ENCODE assay signal across 8 cellular contexts in genomic region chr9:120868676-120869359, GRCh38. TPM values are rescaled to one million over a fixed set of nuclear protein-coding genes. Genes with fewer than 3 reads are reported as not detected.
A peak's percentile ranks its signal among the peaks of the same experiment; 100 is the strongest.
DNase-seq lines count a peak whose midpoint lies in the region; ATAC-seq, FAIRE-seq and TF ChIP-seq lines count a peak whose summit lies in the region.

No MANE protein-coding gene starts in this region.

- H3K9me3 ChIP-seq in SK-N-SH (no peaks in the 10 kb centered on the region), pancreas (no peaks in the 10 kb centered on the region), thyroid gland (no peaks in the 10 kb centered on the region)

- H3K9me2 ChIP-seq in SK-N-SH = no peaks in the 10 kb centered on the region

- no peaks in the 10 kb centered on the region for H3K9me3 Mint-ChIP-seq in activated naive CD8-positive, alpha-beta T cell (ENCODE audit: low read depth)

- no peak overlapping the region for H3K9ac ChIP-seq in SK-N-SH

- no peak overlapping the region for H2AFZ ChIP-seq in SK-N-SH (ENCODE audit: low read depth)

- no peaks in the 10 kb centered on the region for H4K20me1 ChIP-seq in SK-N-SH (ENCODE audit: insufficient read depth)

- peaks cover 3% of the 10 kb centered on the region for H3F3A ChIP-seq in SK-N-SH (replicated peaks; ENCODE audit: insufficient read depth)

- POLR2A ChIA-PET in SK-N-SH (lab: Yijun Ruan, JAX) = no interaction called here

- CTCF ChIA-PET in SK-N-SH (lab: Yijun Ruan, JAX) = interaction anchor here (1.5 kb wide), 1 partner anchor 113 kb away, joined by 5 read pairs; no protein-coding TSS in a partner anchor

- H3K4me2 ChIP-seq in SK-N-SH = no peak overlapping the region

- intact Hi-C loops in Right ventricle myocardium inferior (cut with DNase I) (loop anchor here (2.0 to 5.0 kb wide), 3 partner anchors 26 to 77 kb away; partner anchors contain the start of genes FBXW2 and PSMD5), pancreas (cut with DNase I) (no loop called here), thyroid gland (cut with DNase I) (no loop called here)

- H3K27ac ChIP-seq in HL-60 (replicated peaks) (peak overlapping the region; percentile 62), SK-N-SH (ENCODE audit: low read depth in 2 of 2, low read length in 1 of 2) (no peak overlapping the region), pancreas (peak overlapping the region; percentile 68 to 83 (median 69)), thyroid gland (peak overlapping the region; percentile 71 to 81 (median 78))

- H3K36me3 Mint-ChIP-seq in activated naive CD8-positive, alpha-beta T cell = peaks cover 13% of the 10 kb centered on the region

- H3K4me3 ChIP-seq in HL-60 (replicated peaks; ENCODE audit: insufficient read depth, low read length) (peak overlapping the region; percentile 43), SK-N-SH (ENCODE audit: low read depth in 2 of 2, low read length in 1 of 2) (no peak overlapping the region), pancreas (peak overlapping the region; percentile 24 to 57 (median 48)), thyroid gland (replicated peaks in 1 of 3) (peak overlapping the region in 2 of 3 donors; percentile 38)

- no peak for FAIRE-seq in pancreas (lab: Jason Lieb, UNC)

- TF ChIP-seq CTCF in HL-60 (IDR thresholded peaks at IDR 0.05; ENCODE audit: insufficient read depth, low read length) (peak; percentile 28), SK-N-SH (IDR thresholded peaks at IDR 0.05) (no peak), pancreas (IDR thresholded peaks at IDR 0.05) (no peak), thyroid gland (IDR thresholded peaks at IDR 0.05) (peak in 3 of 6 experiments; percentile 37 to 46 (median 40))

- H3K4me1 ChIP-seq in SK-N-SH (ENCODE audit: control insufficient read depth in 1 of 2, insufficient read depth in 2 of 2, low read depth in 1 of 2, low read length in 1 of 2) (no peaks in the 10 kb centered on the region), pancreas (peaks cover 0 to 3% (median 0%) of the 10 kb centered on the region in 3 donors), thyroid gland (peaks cover 2 to 7% of the 10 kb centered on the region in 2 donors)

- H3K27me3 ChIP-seq in HL-60 (ENCODE audit: insufficient read depth, poor library complexity, severe bottlenecking) = no peaks in the 10 kb centered on the region
- no peaks in the 10 kb centered on the region for H3K27me3 ChIP-seq in SK-N-SH (ENCODE audit: insufficient read depth)
- H3K27me3 ChIP-seq in pancreas = no peaks in the 10 kb centered on the region
- no peaks in the 10 kb centered on the region for H3K27me3 ChIP-seq in thyroid gland

- peaks cover 27 to 36% of the 10 kb centered on the region in 2 experiments for H3K36me3 ChIP-seq in SK-N-SH (replicated peaks in 1 of 2; ENCODE audit: control insufficient read depth in 1 of 2, insufficient read depth in 2 of 2, low read length in 1 of 2)
- no peaks in the 10 kb centered on the region for H3K36me3 ChIP-seq in pancreas
- H3K36me3 ChIP-seq in thyroid gland = no peaks in the 10 kb centered on the region

- ATAC-seq in GM19455 (IDR thresholded peaks at IDR 0.05; ENCODE audit: unreplicated experiment) (peak; percentile 84), Right ventricle myocardium inferior (peak; percentile 95), pancreas (peak; percentile 93 to 97 (median 96))

- TF ChIP-seq POLR2A in thyroid gland (IDR thresholded peaks at IDR 0.05) = peak in 1 of 2 donors; percentile 60

- TF ChIP-seq RAD21 in SK-N-SH (IDR thresholded peaks at IDR 0.05; ENCODE audit: low read length) = no peak

- 83% methylated on average over 38 of the region's 52 CpGs for WGBS in SK-N-SH (ENCODE audit: low lambda C conversion rate)
- WGBS in pancreas, 2 donors = 2 to 3% methylated on average over 28 to 52 of the region's 52 CpGs
- 3 to 32% methylated on average over 4 to 19 of the region's 52 CpGs for WGBS in thyroid gland, 2 donors

- peak overlapping the region; percentile 97 for H3K27ac Mint-ChIP-seq in activated naive CD8-positive, alpha-beta T cell

- H3K4me3 Mint-ChIP-seq in activated naive CD8-positive, alpha-beta T cell = peak overlapping the region; percentile 87

- no peaks in the 10 kb centered on the region for H3K27me3 Mint-ChIP-seq in activated naive CD8-positive, alpha-beta T cell

- peaks cover 32% of the 10 kb centered on the region for H3K4me1 Mint-ChIP-seq in activated naive CD8-positive, alpha-beta T cell (ENCODE audit: low read depth)

- H3K79me2 ChIP-seq in SK-N-SH (ENCODE audit: insufficient read depth) = peaks cover 4% of the 10 kb centered on the region; the same call in 1 of the 2 replicates

- no peak for TF ChIP-seq EP300 in SK-N-SH (IDR thresholded peaks at IDR 0.05; ENCODE audit: borderline replicate concordance in 1 of 2, low read depth in 1 of 2, low read length in 1 of 2)

- DNase-seq in COLO829 (ENCODE audit: low spot score) (peak; percentile 97), HL-60 (ENCODE audit: low read depth in 1 of 2, low spot score in 1 of 2) (peak; percentile 93 to 97), SK-N-SH (peak; percentile 88), Right ventricle myocardium inferior (ENCODE audit: missing footprints) (peak; percentile 98), pancreas (peak; percentile 99 to 100 (median 100)), thyroid gland (peak; percentile 99)

TF ChIP-seq in SK-N-SH, 30 proteins besides CTCF, POLR2A, EP300 and RAD21:
- TF ChIP-seq EZH2phosphoT487 (IDR thresholded peaks at IDR 0.05; ENCODE audit: borderline replicate concordance, low read depth) (no peak), POLR2AphosphoS5 (IDR thresholded peaks at IDR 0.05; ENCODE audit: low read depth, low read length) (no peak), CHD2 (IDR thresholded peaks at IDR 0.05; ENCODE audit: low read length, partially characterized antibody) (no peak), USF2 (IDR thresholded peaks at IDR 0.05; ENCODE audit: borderline replicate concordance, low read depth, low read length) (no peak), FOXM1 (IDR thresholded peaks at IDR 0.05; ENCODE audit: low read depth) (no peak)

RNA-seq across cellular contexts. Expression of gene PHF19, which starts 8.2 kb away (rescaled TPM):
- polyA plus RNA-seq in SK-N-SH (2012; rRNA removed) (24.5 and 33.4 TPM in 2 replicates), pancreas (1 to 10 TPM; 4.3 to 5.9 TPM)
- polyA plus RNA-seq in SK-N-SH (2012; cell fraction: cytosol; rRNA removed) = 18.0 and 25.0 TPM in 2 replicates
- polyA plus RNA-seq in SK-N-SH (2012; cell fraction: nucleus; rRNA removed) = 38.5 and 64.8 TPM in 2 replicates
- total RNA-seq in Right ventricle myocardium inferior (13.2 TPM), pancreas (1 to 10 TPM; 2.2 to 7.4 (median 4.0) TPM), thyroid gland (10 to 100 TPM; 10.8 to 24.1 (median 13.1) TPM)

RNA-seq across cellular contexts. Expression of gene PSMD5, which starts 26.1 kb away (rescaled TPM):
- polyA plus RNA-seq in SK-N-SH (2012; rRNA removed) = 13.7 and 18.2 TPM in 2 replicates
- 20.7 and 22.6 TPM in 2 replicates for polyA plus RNA-seq in SK-N-SH (2012; cell fraction: cytosol; rRNA removed)
- polyA plus RNA-seq in SK-N-SH (2012; cell fraction: nucleus; rRNA removed) = 6.3 and 14.1 TPM in 2 replicates
- 15.3 TPM for total RNA-seq in Right ventricle myocardium inferior
- total RNA-seq in pancreas = 10 to 100 TPM; 18.3 to 33.0 (median 23.6) TPM
- polyA plus RNA-seq in pancreas = 10 to 100 TPM in 1 of 2 donors, 1 to 10 TPM in 1; 5.8 to 12.2 TPM
- 10 to 100 TPM; 34.8 to 38.6 (median 36.5) TPM for total RNA-seq in thyroid gland

RNA-seq across cellular contexts. Expression of gene TRAF1, which starts 57.8 kb away (rescaled TPM):
- 1.2 and 1.5 TPM in 2 replicates for polyA plus RNA-seq in SK-N-SH (2012; rRNA removed)
- polyA plus RNA-seq in SK-N-SH (2012; cell fraction: cytosol; rRNA removed) = 0.54 and 0.84 TPM in 2 replicates
- 3.0 and 3.6 TPM in 2 replicates for polyA plus RNA-seq in SK-N-SH (2012; cell fraction: nucleus; rRNA removed)
- total RNA-seq in Right ventricle myocardium inferior = 2.1 TPM
- 1 to 10 TPM; 1.3 to 8.1 (median 1.7) TPM for total RNA-seq in pancreas
- 1 to 10 TPM; 5.2 to 6.2 TPM for polyA plus RNA-seq in pancreas
- total RNA-seq in thyroid gland = 1 to 10 TPM; 5.7 to 7.8 (median 6.6) TPM

Comparison
In these comparisons a context has a peak if more than half of its experiments do, and no peak if none do; other contexts are left out.
1. H3K27ac ChIP-seq: peak in HL-60 (single experiment), pancreas (4 of 4) and thyroid gland (3 of 3); none in SK-N-SH (0 of 2).
2. H3K4me3 ChIP-seq: peak in HL-60 (single experiment), pancreas (4 of 4) and thyroid gland (2 of 3); none in SK-N-SH (0 of 2).
3. Peak in every context shown above with its lines, with median percentiles within 50 percentile points of each other: DNase-seq and ATAC-seq.